17 cellular contexts compared by ENCODE assay signal in genomic region chr3:184945886-184946625, GRCh38.
"Had no signal": no experiment of that assay in that cellular context is flagged by ENCODE, and none has a peak within 500 bp of the region (broad histone marks: within the 10 kb centered on the region; RNA-seq: fewer than 3 reads in every experiment).

No MANE protein-coding gene starts in this region.

- H3K4me3 Mint-ChIP-seq: activated CD4-positive, alpha-beta memory T cell treated with anti-CD3 and anti-CD28 coated beads, Interleukin-2, amount 10 ng/mL, durations not matched to agents 7 days and 5 days; activated naive CD4-positive, alpha-beta T cell treated with anti-CD3 and anti-CD28 coated beads for 36 hours; activated T-cell treated with anti-CD3 and anti-CD28 coated beads, Interleukin-2, amount 50 U/mL, for 72 hours; naive thymus-derived CD8-positive, alpha-beta T cell; stimulated activated naive B cell treated with anti-CD40 and anti-IgM and Interleukin-4, amounts not matched to agents 10 μg/mL and 1 μg/mL and 100 μg/mL, for 72 hours; T-helper 2 cell treated with Interferon-gamma antibody and Interleukin-4, amounts not matched to agents 5 μg/mL and 100 μg/mL, for 36 hours had no signal

- H3K27me3 Mint-ChIP-seq: activated CD4-positive, alpha-beta memory T cell treated with anti-CD3 and anti-CD28 coated beads, Interleukin-2, amount 10 ng/mL, durations not matched to agents 7 days and 5 days; naive thymus-derived CD8-positive, alpha-beta T cell; progenitor cell of endocrine pancreas; stimulated activated naive B cell treated with anti-CD40 and anti-IgM and Interleukin-4, amounts not matched to agents 10 μg/mL and 1 μg/mL and 100 μg/mL, for 72 hours had no signal

- H3K27ac ChIP-seq: body of pancreas, cardiac muscle cell, transverse colon had no signal

- DNase-seq: activated CD4-positive, alpha-beta memory T cell treated with anti-CD3 and anti-CD28 coated beads, Interleukin-2, amount 10 ng/mL, durations not matched to agents 7 days and 5 days; activated CD4-positive, alpha-beta T cell treated with anti-CD3 and anti-CD28 coated beads for 48 hours; activated CD4-positive, CD25-positive, alpha-beta regulatory T cell; activated effector memory CD4-positive, alpha-beta T cell treated with Interleukin-2 at 50 U/mL for 16 hours; activated naive CD4-positive, alpha-beta T cell treated with anti-CD3 and anti-CD28 coated beads for 36 hours; activated T-cell treated with anti-CD3 and anti-CD28 coated beads, Interleukin-2, amount 50 U/mL, for 72 hours; body of pancreas; naive thymus-derived CD8-positive, alpha-beta T cell; retina; stimulated activated CD4-positive, alpha-beta T cell treated with anti-CD3 and anti-CD28 coated beads, Interleukin-2, amount 100 ng/mL, for 48 hours; stimulated activated CD8-positive, alpha-beta memory T cell treated with anti-CD3 and anti-CD28 coated beads, Interleukin-4, amount 100 ng/mL, for 48 hours; stimulated activated naive B cell treated with anti-CD40 and anti-IgM and Interleukin-4, amounts not matched to agents 10 μg/mL and 1 μg/mL and 100 μg/mL, for 72 hours; transverse colon had no signal

- ATAC-seq: activated T-cell treated with anti-CD3 and anti-CD28 coated beads, Interleukin-2, amount 50 U/mL, for 72 hours; body of pancreas; naive thymus-derived CD8-positive, alpha-beta T cell; stimulated activated naive B cell treated with anti-CD40 and anti-IgM and Interleukin-4, amounts not matched to agents 10 μg/mL and 1 μg/mL and 100 μg/mL, for 72 hours had no signal

- H3K4me3 ChIP-seq: body of pancreas, cardiac muscle cell, heart left ventricle, transverse colon had no signal

- H3K9me3 Mint-ChIP-seq: activated CD4-positive, alpha-beta memory T cell treated with anti-CD3 and anti-CD28 coated beads, Interleukin-2, amount 10 ng/mL, durations not matched to agents 7 days and 5 days; activated naive CD4-positive, alpha-beta T cell treated with anti-CD3 and anti-CD28 coated beads for 36 hours; activated T-cell treated with anti-CD3 and anti-CD28 coated beads, Interleukin-2, amount 50 U/mL, for 72 hours; naive thymus-derived CD8-positive, alpha-beta T cell; stimulated activated naive B cell treated with anti-CD40 and anti-IgM and Interleukin-4, amounts not matched to agents 10 μg/mL and 1 μg/mL and 100 μg/mL, for 72 hours; T-helper 2 cell treated with Interferon-gamma antibody and Interleukin-4, amounts not matched to agents 5 μg/mL and 100 μg/mL, for 36 hours had no signal

- H3K27ac Mint-ChIP-seq: activated CD4-positive, alpha-beta memory T cell treated with anti-CD3 and anti-CD28 coated beads, Interleukin-2, amount 10 ng/mL, durations not matched to agents 7 days and 5 days; activated naive CD4-positive, alpha-beta T cell treated with anti-CD3 and anti-CD28 coated beads for 36 hours; activated T-cell treated with anti-CD3 and anti-CD28 coated beads, Interleukin-2, amount 50 U/mL, for 72 hours; progenitor cell of endocrine pancreas; stimulated activated naive B cell treated with anti-CD40 and anti-IgM and Interleukin-4, amounts not matched to agents 10 μg/mL and 1 μg/mL and 100 μg/mL, for 72 hours; T-helper 2 cell treated with Interferon-gamma antibody and Interleukin-4, amounts not matched to agents 5 μg/mL and 100 μg/mL, for 36 hours had no signal

- H3K4me1 ChIP-seq: body of pancreas had no signal

- H3K9me3 ChIP-seq: body of pancreas, heart left ventricle, transverse colon had no signal

- H3K27me3 ChIP-seq: body of pancreas, cardiac muscle cell, heart left ventricle, transverse colon had no signal

- H3K4me1 Mint-ChIP-seq: activated CD4-positive, alpha-beta memory T cell treated with anti-CD3 and anti-CD28 coated beads, Interleukin-2, amount 10 ng/mL, durations not matched to agents 7 days and 5 days had no signal

- H3K36me3 ChIP-seq: cardiac muscle cell had no signal
